In the genomic region with DNA sequence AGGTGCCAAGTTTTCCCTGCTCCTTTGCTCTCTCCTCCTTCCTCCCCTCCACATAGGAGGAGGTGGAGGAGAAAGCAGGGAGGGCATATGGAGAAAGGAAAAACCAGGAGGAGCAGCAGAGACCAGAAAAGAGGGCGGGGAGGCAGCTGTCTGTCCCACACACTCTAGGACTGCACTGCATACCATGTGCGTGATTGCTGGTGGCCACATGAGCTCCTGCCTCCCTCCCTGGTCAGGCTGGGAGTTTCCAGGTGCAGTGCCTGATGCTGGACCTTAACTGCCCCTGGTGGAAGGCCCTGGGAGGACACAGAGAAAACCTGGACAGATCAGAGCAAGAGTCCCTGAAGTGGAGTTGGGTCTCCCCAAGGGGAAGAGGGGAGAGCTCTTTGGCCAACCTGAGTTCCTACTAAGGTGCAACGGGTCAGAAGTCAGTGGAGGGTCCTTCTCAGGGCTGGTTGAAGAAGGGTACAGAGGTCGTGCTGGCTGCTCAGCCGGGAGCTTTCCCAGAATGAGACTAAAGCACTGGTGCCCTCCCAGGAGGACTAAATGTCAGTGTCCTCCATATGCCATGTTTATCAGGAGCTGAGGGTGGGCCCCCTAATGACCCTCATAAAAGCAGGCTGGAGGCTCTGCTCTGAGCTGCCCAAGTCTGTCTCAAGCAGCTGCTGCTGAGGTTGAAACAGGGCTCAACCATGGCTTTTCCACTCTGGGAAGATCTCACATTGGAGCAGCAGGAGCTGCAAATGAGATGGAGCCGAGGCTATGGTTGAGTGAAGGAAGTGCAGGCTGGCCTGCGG, we compare ENCODE assay signal across 2 cellular contexts.
TF ChIP-seq lines count a peak whose summit lies in the region.

No MANE protein-coding gene starts in this region.

TF ChIP-seq in SK-N-SH treated with all-trans-retinoic acid at 6 μM for 48 hours, 23 proteins besides CTCF, POLR2A, EP300 and RAD21:
- TF ChIP-seq, protein P1, sequence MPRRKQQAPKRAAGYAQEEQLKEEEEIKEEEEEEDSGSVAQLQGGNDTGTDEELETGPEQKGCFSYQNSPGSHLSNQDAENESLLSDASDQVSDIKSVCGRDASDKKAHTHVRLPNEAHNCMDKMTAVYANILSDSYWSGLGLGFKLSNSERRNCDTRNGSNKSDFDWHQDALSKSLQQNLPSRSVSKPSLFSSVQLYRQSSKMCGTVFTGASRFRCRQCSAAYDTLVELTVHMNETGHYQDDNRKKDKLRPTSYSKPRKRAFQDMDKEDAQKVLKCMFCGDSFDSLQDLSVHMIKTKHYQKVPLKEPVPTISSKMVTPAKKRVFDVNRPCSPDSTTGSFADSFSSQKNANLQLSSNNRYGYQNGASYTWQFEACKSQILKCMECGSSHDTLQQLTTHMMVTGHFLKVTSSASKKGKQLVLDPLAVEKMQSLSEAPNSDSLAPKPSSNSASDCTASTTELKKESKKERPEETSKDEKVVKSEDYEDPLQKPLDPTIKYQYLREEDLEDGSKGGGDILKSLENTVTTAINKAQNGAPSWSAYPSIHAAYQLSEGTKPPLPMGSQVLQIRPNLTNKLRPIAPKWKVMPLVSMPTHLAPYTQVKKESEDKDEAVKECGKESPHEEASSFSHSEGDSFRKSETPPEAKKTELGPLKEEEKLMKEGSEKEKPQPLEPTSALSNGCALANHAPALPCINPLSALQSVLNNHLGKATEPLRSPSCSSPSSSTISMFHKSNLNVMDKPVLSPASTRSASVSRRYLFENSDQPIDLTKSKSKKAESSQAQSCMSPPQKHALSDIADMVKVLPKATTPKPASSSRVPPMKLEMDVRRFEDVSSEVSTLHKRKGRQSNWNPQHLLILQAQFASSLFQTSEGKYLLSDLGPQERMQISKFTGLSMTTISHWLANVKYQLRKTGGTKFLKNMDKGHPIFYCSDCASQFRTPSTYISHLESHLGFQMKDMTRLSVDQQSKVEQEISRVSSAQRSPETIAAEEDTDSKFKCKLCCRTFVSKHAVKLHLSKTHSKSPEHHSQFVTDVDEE (CRISPR knock-in tag; IDR thresholded peaks at IDR 0.05): no peak
- TF ChIP-seq TCF4 (CRISPR knock-in tag; IDR thresholded peaks at IDR 0.05; ENCODE audit: borderline replicate concordance): no peak
- no peak for TF ChIP-seq PPARA (CRISPR knock-in tag; IDR thresholded peaks at IDR 0.05; ENCODE audit: borderline replicate concordance)
- TF ChIP-seq, protein P2, sequence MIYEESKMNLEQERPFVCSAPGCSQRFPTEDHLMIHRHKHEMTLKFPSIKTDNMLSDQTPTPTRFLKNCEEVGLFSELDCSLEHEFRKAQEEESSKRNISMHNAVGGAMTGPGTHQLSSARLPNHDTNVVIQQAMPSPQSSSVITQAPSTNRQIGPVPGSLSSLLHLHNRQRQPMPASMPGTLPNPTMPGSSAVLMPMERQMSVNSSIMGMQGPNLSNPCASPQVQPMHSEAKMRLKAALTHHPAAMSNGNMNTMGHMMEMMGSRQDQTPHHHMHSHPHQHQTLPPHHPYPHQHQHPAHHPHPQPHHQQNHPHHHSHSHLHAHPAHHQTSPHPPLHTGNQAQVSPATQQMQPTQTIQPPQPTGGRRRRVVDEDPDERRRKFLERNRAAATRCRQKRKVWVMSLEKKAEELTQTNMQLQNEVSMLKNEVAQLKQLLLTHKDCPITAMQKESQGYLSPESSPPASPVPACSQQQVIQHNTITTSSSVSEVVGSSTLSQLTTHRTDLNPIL (CRISPR knock-in tag; IDR thresholded peaks at IDR 0.05; ENCODE audit: low read depth): no peak
- no peak for TF ChIP-seq ZFP3 (CRISPR knock-in tag; IDR thresholded peaks at IDR 0.05)
- TF ChIP-seq ESRRG (CRISPR knock-in tag; IDR thresholded peaks at IDR 0.05): no peak
- TF ChIP-seq GLIS3 (CRISPR knock-in tag; IDR thresholded peaks at IDR 0.05): no peak
- TF ChIP-seq ARNTL (CRISPR knock-in tag; IDR thresholded peaks at IDR 0.05; ENCODE audit: borderline replicate concordance, low read depth): no peak
- TF ChIP-seq ZC3H10 (CRISPR knock-in tag; IDR thresholded peaks at IDR 0.05): no peak
- TF ChIP-seq, protein P3, sequence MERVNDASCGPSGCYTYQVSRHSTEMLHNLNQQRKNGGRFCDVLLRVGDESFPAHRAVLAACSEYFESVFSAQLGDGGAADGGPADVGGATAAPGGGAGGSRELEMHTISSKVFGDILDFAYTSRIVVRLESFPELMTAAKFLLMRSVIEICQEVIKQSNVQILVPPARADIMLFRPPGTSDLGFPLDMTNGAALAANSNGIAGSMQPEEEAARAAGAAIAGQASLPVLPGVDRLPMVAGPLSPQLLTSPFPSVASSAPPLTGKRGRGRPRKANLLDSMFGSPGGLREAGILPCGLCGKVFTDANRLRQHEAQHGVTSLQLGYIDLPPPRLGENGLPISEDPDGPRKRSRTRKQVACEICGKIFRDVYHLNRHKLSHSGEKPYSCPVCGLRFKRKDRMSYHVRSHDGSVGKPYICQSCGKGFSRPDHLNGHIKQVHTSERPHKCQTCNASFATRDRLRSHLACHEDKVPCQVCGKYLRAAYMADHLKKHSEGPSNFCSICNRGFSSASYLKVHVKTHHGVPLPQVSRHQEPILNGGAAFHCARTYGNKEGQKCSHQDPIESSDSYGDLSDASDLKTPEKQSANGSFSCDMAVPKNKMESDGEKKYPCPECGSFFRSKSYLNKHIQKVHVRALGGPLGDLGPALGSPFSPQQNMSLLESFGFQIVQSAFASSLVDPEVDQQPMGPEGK (CRISPR knock-in tag; IDR thresholded peaks at IDR 0.05; ENCODE audit: borderline replicate concordance): no peak
- no peak for TF ChIP-seq RARB (CRISPR knock-in tag; IDR thresholded peaks at IDR 0.05)
- TF ChIP-seq, protein P4, sequence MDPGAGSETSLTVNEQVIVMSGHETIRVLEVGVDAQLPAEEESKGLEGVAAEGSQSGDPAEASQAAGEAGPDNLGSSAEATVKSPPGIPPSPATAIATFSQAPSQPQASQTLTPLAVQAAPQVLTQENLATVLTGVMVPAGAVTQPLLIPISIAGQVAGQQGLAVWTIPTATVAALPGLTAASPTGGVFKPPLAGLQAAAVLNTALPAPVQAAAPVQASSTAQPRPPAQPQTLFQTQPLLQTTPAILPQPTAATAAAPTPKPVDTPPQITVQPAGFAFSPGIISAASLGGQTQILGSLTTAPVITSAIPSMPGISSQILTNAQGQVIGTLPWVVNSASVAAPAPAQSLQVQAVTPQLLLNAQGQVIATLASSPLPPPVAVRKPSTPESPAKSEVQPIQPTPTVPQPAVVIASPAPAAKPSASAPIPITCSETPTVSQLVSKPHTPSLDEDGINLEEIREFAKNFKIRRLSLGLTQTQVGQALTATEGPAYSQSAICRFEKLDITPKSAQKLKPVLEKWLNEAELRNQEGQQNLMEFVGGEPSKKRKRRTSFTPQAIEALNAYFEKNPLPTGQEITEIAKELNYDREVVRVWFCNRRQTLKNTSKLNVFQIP (CRISPR knock-in tag; IDR thresholded peaks at IDR 0.05; ENCODE audit: borderline replicate concordance, low read depth): no peak
- no peak for TF ChIP-seq OSR1 (CRISPR knock-in tag; IDR thresholded peaks at IDR 0.05)
- TF ChIP-seq ISL1 (CRISPR knock-in tag; IDR thresholded peaks at IDR 0.05): no peak
- no peak for TF ChIP-seq ZNF565 (CRISPR knock-in tag; conservative IDR thresholded peaks at IDR 0.05; ENCODE audit: low read depth)

TF ChIP-seq in WTC11, 78 proteins besides CTCF, POLR2A, EP300 and RAD21 (continued from another document):
- TF ChIP-seq PRDM15 (CRISPR knock-in tag; IDR thresholded peaks at IDR 0.05): peak; percentile 65; the same call in 1 of the 2 replicates
